In genomic region chr19:35054626-35055025, GRCh38 we compare ENCODE assay signal across 29 cellular contexts. TPM values are rescaled to one million over a fixed set of nuclear protein-coding genes. Genes with fewer than 3 reads are reported as not detected.
"Had no signal": no experiment of that assay in that cellular context is flagged by ENCODE, and none has a peak within 500 bp of the region (broad histone marks: within the 10 kb centered on the region; RNA-seq: fewer than 3 reads in every experiment).

No MANE protein-coding gene starts in this region.

- H2AFZ ChIP-seq: parathyroid adenoma had no signal

- H3K9me3 ChIP-seq: ovary, psoas muscle, spleen, suprapubic skin, testis, tibial artery, transverse colon, upper lobe of right lung, uterus had no signal

- H3K27me3 ChIP-seq: ovary, spleen, testis, upper lobe of right lung, uterus had no signal

- H3K27ac ChIP-seq: ovary, parathyroid adenoma, psoas muscle, skin epidermis, spleen, suprapubic skin, testis, tibial artery, transverse colon, upper lobe of right lung, uterus had no signal

- H3K4me2 ChIP-seq: smooth muscle cell had no signal

- H3K9ac ChIP-seq: parathyroid adenoma had no signal

- DNase-seq: naive thymus-derived CD8-positive, alpha-beta T cell; nephron progenitor cell; occipital lobe; ovary; psoas muscle; right cardiac atrium; spleen; stimulated activated CD4-positive, alpha-beta T cell treated with anti-CD3 and anti-CD28 coated beads, Interleukin-12 subunit alpha, Interleukin-12 subunit beta, amount 100 ng/mL, for 4 hours; stimulated activated CD4-positive, alpha-beta T cell treated with anti-CD3 and anti-CD28 coated beads, Interleukin-1b, Interleukin-23, amount 100 ng/mL, for 48 hours; stimulated activated CD4-positive, alpha-beta T cell treated with anti-CD3 and anti-CD28 coated beads, Interleukin-4, amount 100 ng/mL, for 1 hour; stimulated activated CD4-positive, alpha-beta T cell treated with anti-CD3 and anti-CD28 coated beads, Interleukin-4, amount 100 ng/mL, for 4 hours; stimulated activated CD8-positive, alpha-beta memory T cell treated with anti-CD3 and anti-CD28 coated beads, Interleukin-4, amount 100 ng/mL, for 48 hours; stimulated activated naive CD4-positive, alpha-beta T cell; stimulated activated naive CD8-positive, alpha-beta T cell treated with anti-CD3 and anti-CD28 coated beads, Interleukin-15, amount 100 ng/mL, for 72 hours; stimulated activated naive CD8-positive, alpha-beta T cell treated with anti-CD3 and anti-CD28 coated beads, Interleukin-15, Interleukin-2, amounts not matched to agents 100 U/mL and 50 U/mL, for 24 hours; substantia nigra; testis; tibial artery; transverse colon; upper lobe of right lung; uterus had no signal

- ATAC-seq: naive thymus-derived CD8-positive, alpha-beta T cell; natural killer cell treated with Interleukin-12 subunit alpha and Interleukin-12 subunit beta and Interleukin-15 and Interleukin-18, amount 100 ng/mL, for 72 hours; psoas muscle; right cardiac atrium; sciatic nerve; stimulated activated memory B cell treated with anti-CD40 and anti-IgM and Interleukin-4, amounts not matched to agents 10 μg/mL and 1 μg/mL and 100 μg/mL, for 72 hours; stimulated activated naive CD8-positive, alpha-beta T cell treated with anti-CD3 and anti-CD28 coated beads, Interleukin-15, amount 100 ng/mL, for 72 hours; stimulated activated naive CD8-positive, alpha-beta T cell treated with anti-CD3 and anti-CD28 coated beads, Interleukin-15, Interleukin-2, amounts not matched to agents 100 U/mL and 50 U/mL, for 24 hours; upper lobe of right lung had no signal

- H3K79me2 ChIP-seq: parathyroid adenoma had no signal

- H3K36me3 ChIP-seq: ovary, spleen, suprapubic skin, tibial artery, transverse colon, upper lobe of right lung, uterus had no signal

- H3K4me3 ChIP-seq: ovary, psoas muscle, skin epidermis, smooth muscle cell, spleen, suprapubic skin, testis, tibial artery, transverse colon, upper lobe of right lung, uterus had no signal

- H3K4me1 ChIP-seq: parathyroid adenoma, spleen, suprapubic skin, testis, tibial artery, transverse colon, upper lobe of right lung, uterus had no signal

RNA-seq across cellular contexts. Expression of gene HPN, which starts 13.1 kb away (rescaled TPM):
- total RNA-seq: occipital lobe, urinary bladder had no signal
